In genomic region chr22:36325163-36326031, GRCh38 we compare ENCODE assay signal across 9 cellular contexts.
DNase-seq lines count a peak whose midpoint lies in the region; ATAC-seq, FAIRE-seq and TF ChIP-seq lines count a peak whose summit lies in the region.
"Had no signal": no experiment of that assay in that cellular context is flagged by ENCODE, and none has a peak within 500 bp of the region (broad histone marks: within the 10 kb centered on the region; RNA-seq: fewer than 3 reads in every experiment).

No MANE protein-coding gene starts in this region.

- H3K4me1 ChIP-seq in cardiac muscle cell (ENCODE audit: low read depth) (peaks cover 53% of the 10 kb centered on the region), muscle layer of colon (ENCODE audit: insufficient read depth, low read length) (peaks cover 87% of the 10 kb centered on the region), urinary bladder (ENCODE audit: insufficient read depth) (peaks cover 5% of the 10 kb centered on the region)

- H3K36me3 ChIP-seq in cardiac muscle cell (peaks cover 45% of the 10 kb centered on the region), muscle layer of colon (ENCODE audit: insufficient read depth, low read length) (peaks cover 79% of the 10 kb centered on the region), urinary bladder (ENCODE audit: insufficient read depth) (peaks cover 4% of the 10 kb centered on the region)

- WGBS in urinary bladder: 58% methylated on average over 27 of the region's 27 CpGs

- H3K27ac ChIP-seq in cardiac muscle cell: peak overlapping the region; percentile 100
- H3K27ac ChIP-seq in muscle layer of colon (ENCODE audit: low read depth, low read length): peak overlapping the region; percentile 97
- H3K27ac ChIP-seq in urinary bladder (ENCODE audit: low read depth): peak overlapping the region; percentile 80

- TF ChIP-seq CTCF in cardiac muscle cell (IDR thresholded peaks at IDR 0.05; ENCODE audit: low read depth, low read length): no peak

- DNase-seq in cardiac muscle cell (ENCODE audit: low read depth in 1 of 2, low spot score in 1 of 2): peak in 1 of 2 donors; percentile 93
- no peak for DNase-seq in cardiac septum (ENCODE audit: low spot score)
- peak; percentile 81 for DNase-seq in dermis blood vessel endothelial cell
- no peak for DNase-seq in GM12891 (ENCODE audit: insufficient read length, low spot score)
- DNase-seq in DMS153 treated with DMSO at 0.1 percent for 48 hours (lab: John Stamatoyannopoulos, UW; ENCODE audit: unreplicated experiment): no peak
- DNase-seq: DMS79 treated with DMSO at 0.1 percent for 48 hours had no signal

- ATAC-seq in GM18909 (IDR thresholded peaks at IDR 0.05; ENCODE audit: poor library complexity, unreplicated experiment): no peak

- peak overlapping the region; percentile 91 for H3K9ac ChIP-seq in muscle layer of colon (ENCODE audit: low read length)

- H3K4me3 ChIP-seq in cardiac muscle cell (no peak overlapping the region), muscle layer of colon (ENCODE audit: low read depth in 1 of 2, low read length in 2 of 2) (no peak overlapping the region), urinary bladder (ENCODE audit: low read depth, low read length) (no peak overlapping the region)

- H3K9me3 ChIP-seq in cardiac muscle cell (ENCODE audit: low read depth): no peaks in the 10 kb centered on the region
- no peaks in the 10 kb centered on the region for H3K9me3 ChIP-seq in muscle layer of colon (ENCODE audit: low read length)

- H3K27me3 ChIP-seq in cardiac muscle cell: no peaks in the 10 kb centered on the region
- no peaks in the 10 kb centered on the region for H3K27me3 ChIP-seq in muscle layer of colon (ENCODE audit: control insufficient read depth in 1 of 2, insufficient read depth in 2 of 2, low read length in 2 of 2)

- no peak for FAIRE-seq in GM12891 (lab: Jason Lieb, UNC)

- intact Hi-C loops in cardiac septum (cut with DNase I): loop anchor here (5.0 kb wide), 1 partner anchor 42 kb away; no protein-coding TSS in a partner anchor

- TF ChIP-seq POLR2A in GM12891 (IDR thresholded peaks at IDR 0.05; ENCODE audit: low read depth, low read length): no peak

TF ChIP-seq in GM12891, 5 proteins besides CTCF, POLR2A, EP300 and RAD21:
- no peak for TF ChIP-seq PAX5 (IDR thresholded peaks at IDR 0.05; ENCODE audit: insufficient read depth, low read length, severe bottlenecking)
- no peak; the same call in 1 of the 2 replicates for TF ChIP-seq POLR2AphosphoS5 (IDR thresholded peaks at IDR 0.05; ENCODE audit: low read depth, low read length)
- TF ChIP-seq TAF1 (IDR thresholded peaks at IDR 0.05; ENCODE audit: low read depth, low read length): no peak
- no peak for TF ChIP-seq POU2F2 (IDR thresholded peaks at IDR 0.05; ENCODE audit: low read depth, low read length)
- TF ChIP-seq SPI1 (IDR thresholded peaks at IDR 0.05; ENCODE audit: low read depth, low read length): no peak
TF ChIP-seq in GM12891: peak in this region for 0.
